9 cellular contexts compared by ENCODE assay signal in genomic region chr4:6362896-6363295, GRCh38.
DNase-seq lines count a peak whose midpoint lies in the region; ATAC-seq lines count a peak whose summit lies in the region.
"Had no signal": no experiment of that assay in that cellular context is flagged by ENCODE, and none has a peak within 500 bp of the region (broad histone marks: within the 10 kb centered on the region; RNA-seq: fewer than 3 reads in every experiment).

No MANE protein-coding gene starts in this region.

- H3K9me3 Mint-ChIP-seq in activated naive CD8-positive, alpha-beta T cell treated with anti-CD3 and anti-CD28 coated beads for 36 hours: peaks cover 2% of the 10 kb centered on the region
- H3K9me3 Mint-ChIP-seq in activated T-helper 17 cell treated with anti-CD3 and anti-CD28 coated beads, Interleukin-2, amount 50 U/mL, for 72 hours: no peaks in the 10 kb centered on the region
- H3K9me3 Mint-ChIP-seq: stimulated activated effector memory CD8-positive, alpha-beta T cell treated with anti-CD3 and anti-CD28 coated beads, Interleukin-12 subunit alpha, Interleukin-12 subunit beta, amount 100 ng/mL, for 72 hours had no signal

- no peak overlapping the region for H3K27ac Mint-ChIP-seq in activated naive CD8-positive, alpha-beta T cell treated with anti-CD3 and anti-CD28 coated beads for 36 hours
- H3K27ac Mint-ChIP-seq in activated T-helper 17 cell treated with anti-CD3 and anti-CD28 coated beads, Interleukin-2, amount 50 U/mL, for 72 hours: no peak overlapping the region
- H3K27ac Mint-ChIP-seq: stimulated activated effector memory CD8-positive, alpha-beta T cell treated with anti-CD3 and anti-CD28 coated beads, Interleukin-12 subunit alpha, Interleukin-12 subunit beta, amount 100 ng/mL, for 72 hours had no signal

- no peaks in the 10 kb centered on the region for H3K36me3 Mint-ChIP-seq in activated naive CD8-positive, alpha-beta T cell treated with anti-CD3 and anti-CD28 coated beads for 36 hours
- no peaks in the 10 kb centered on the region for H3K36me3 Mint-ChIP-seq in activated T-helper 17 cell treated with anti-CD3 and anti-CD28 coated beads, Interleukin-2, amount 50 U/mL, for 72 hours (ENCODE audit: low read depth)
- H3K36me3 Mint-ChIP-seq: stimulated activated effector memory CD8-positive, alpha-beta T cell treated with anti-CD3 and anti-CD28 coated beads, Interleukin-12 subunit alpha, Interleukin-12 subunit beta, amount 100 ng/mL, for 72 hours had no signal

- ATAC-seq in activated T-helper 17 cell treated with anti-CD3 and anti-CD28 coated beads, Interleukin-2, amount 50 U/mL, for 72 hours (replicated peaks): no peak
- ATAC-seq in HG03175 (IDR thresholded peaks at IDR 0.05; ENCODE audit: unreplicated experiment) (no peak), GM19463 (IDR thresholded peaks at IDR 0.05; ENCODE audit: unreplicated experiment) (no peak)
- ATAC-seq: stimulated activated effector memory CD8-positive, alpha-beta T cell treated with anti-CD3 and anti-CD28 coated beads, Interleukin-12 subunit alpha, Interleukin-12 subunit beta, amount 100 ng/mL, for 72 hours had no signal

- H3K4me1 Mint-ChIP-seq in activated naive CD8-positive, alpha-beta T cell treated with anti-CD3 and anti-CD28 coated beads for 36 hours: no peaks in the 10 kb centered on the region
- H3K4me1 Mint-ChIP-seq in activated T-helper 17 cell treated with anti-CD3 and anti-CD28 coated beads, Interleukin-2, amount 50 U/mL, for 72 hours: no peaks in the 10 kb centered on the region
- H3K4me1 Mint-ChIP-seq: stimulated activated effector memory CD8-positive, alpha-beta T cell treated with anti-CD3 and anti-CD28 coated beads, Interleukin-12 subunit alpha, Interleukin-12 subunit beta, amount 100 ng/mL, for 72 hours had no signal

- H3K27me3 Mint-ChIP-seq in activated naive CD8-positive, alpha-beta T cell treated with anti-CD3 and anti-CD28 coated beads for 36 hours: peaks cover 14% of the 10 kb centered on the region
- peaks cover 9% of the 10 kb centered on the region for H3K27me3 Mint-ChIP-seq in activated T-helper 17 cell treated with anti-CD3 and anti-CD28 coated beads, Interleukin-2, amount 50 U/mL, for 72 hours

- peak; percentile 48 for DNase-seq in EH (ENCODE audit: low read depth)
- DNase-seq in HuH-7.5 (ENCODE audit: low spot score): peak; percentile 75
- peak; percentile 14 for DNase-seq in activated naive CD8-positive, alpha-beta T cell treated with anti-CD3 and anti-CD28 coated beads for 36 hours
- peak; percentile 40 for DNase-seq in kidney tubule cell (ENCODE audit: low spot score)
- DNase-seq in nucleus accumbens (lab: John Stamatoyannopoulos, UW): no peak

- no peak overlapping the region for H3K4me3 Mint-ChIP-seq in activated naive CD8-positive, alpha-beta T cell treated with anti-CD3 and anti-CD28 coated beads for 36 hours
- no peak overlapping the region for H3K4me3 Mint-ChIP-seq in activated T-helper 17 cell treated with anti-CD3 and anti-CD28 coated beads, Interleukin-2, amount 50 U/mL, for 72 hours
- H3K4me3 Mint-ChIP-seq: stimulated activated effector memory CD8-positive, alpha-beta T cell treated with anti-CD3 and anti-CD28 coated beads, Interleukin-12 subunit alpha, Interleukin-12 subunit beta, amount 100 ng/mL, for 72 hours had no signal

Comparison
In these comparisons a context has a peak if more than half of its experiments do, and no peak if none do; other contexts are left out.
1. DNase-seq: peak in EH (single experiment), HuH-7.5 (single experiment), activated naive CD8-positive, alpha-beta T cell treated with anti-CD3 and anti-CD28 coated beads for 36 hours (single experiment) and kidney tubule cell (single experiment); none in nucleus accumbens (0 of 56).